ENCODE assay signal across 8 cellular contexts in the genomic region with DNA sequence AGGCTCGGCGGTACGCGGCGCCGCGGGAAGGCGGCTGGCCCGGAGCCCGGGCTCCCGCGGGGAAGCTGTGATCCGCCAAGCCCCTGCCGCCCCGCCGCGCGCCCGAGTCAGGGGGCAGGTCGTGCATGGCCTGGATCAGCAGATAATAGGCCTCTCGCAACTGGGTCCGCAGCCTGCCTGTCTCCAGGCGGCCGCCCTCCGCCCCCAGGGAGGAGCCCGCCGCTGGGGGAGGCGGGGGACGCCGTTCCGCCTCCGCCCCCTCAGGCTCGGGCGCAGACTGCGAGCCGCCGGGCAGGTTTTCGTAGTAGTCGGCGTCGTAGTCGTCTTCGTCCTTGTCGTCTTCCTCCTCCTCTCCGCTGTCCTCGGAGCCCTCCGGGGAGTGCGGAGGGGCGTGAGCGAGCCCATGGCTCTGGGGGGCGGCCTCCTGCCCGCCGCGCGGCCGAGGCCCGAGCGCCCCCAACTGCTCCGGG.
DNase-seq lines count a peak whose midpoint lies in the region; ATAC-seq and TF ChIP-seq lines count a peak whose summit lies in the region.

A gene with protein sequence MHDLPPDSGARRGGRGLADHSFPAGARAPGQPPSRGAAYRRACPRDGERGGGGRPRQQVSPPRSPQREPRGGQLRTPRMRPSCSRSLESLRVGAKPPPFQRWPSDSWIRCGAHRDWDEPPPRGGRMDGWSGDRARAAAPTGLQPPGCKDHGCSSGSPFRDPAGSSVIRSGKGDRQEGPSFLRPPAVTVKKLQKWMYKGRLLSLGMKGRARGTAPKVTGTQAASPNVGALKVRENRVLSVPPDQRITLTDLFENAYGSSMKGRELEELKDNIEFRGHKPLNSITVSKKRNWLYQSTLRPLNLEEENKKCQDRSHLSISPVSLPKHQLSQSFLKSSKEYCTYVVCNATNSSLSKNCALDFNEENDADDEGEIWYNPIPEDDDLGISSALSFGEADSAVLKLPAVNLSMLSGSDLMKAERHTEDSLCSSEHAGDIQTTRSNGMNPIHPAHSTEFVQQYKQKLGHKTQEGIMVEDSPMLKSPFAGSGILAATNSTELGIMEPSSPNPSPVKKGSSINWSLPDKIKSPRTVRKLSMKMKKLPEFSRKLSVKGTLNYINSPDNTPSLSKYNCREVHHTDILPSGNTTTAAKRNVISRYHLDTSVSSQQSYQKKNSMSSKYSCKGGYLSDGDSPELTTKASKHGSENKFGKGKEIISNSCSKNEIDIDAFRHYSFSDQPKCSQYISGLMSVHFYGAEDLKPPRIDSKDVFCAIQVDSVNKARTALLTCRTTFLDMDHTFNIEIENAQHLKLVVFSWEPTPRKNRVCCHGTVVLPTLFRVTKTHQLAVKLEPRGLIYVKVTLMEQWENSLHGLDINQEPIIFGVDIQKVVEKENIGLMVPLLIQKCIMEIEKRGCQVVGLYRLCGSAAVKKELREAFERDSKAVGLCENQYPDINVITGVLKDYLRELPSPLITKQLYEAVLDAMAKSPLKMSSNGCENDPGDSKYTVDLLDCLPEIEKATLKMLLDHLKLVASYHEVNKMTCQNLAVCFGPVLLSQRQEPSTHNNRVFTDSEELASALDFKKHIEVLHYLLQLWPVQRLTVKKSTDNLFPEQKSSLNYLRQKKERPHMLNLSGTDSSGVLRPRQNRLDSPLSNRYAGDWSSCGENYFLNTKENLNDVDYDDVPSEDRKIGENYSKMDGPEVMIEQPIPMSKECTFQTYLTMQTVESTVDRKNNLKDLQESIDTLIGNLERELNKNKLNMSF (minus strand): TSS at position 147 of the 470 bp plus-strand sequence. CDS start 20 bp downstream, at position 127.

- no peak for TF ChIP-seq CTCF in epithelial cell of esophagus (IDR thresholded peaks at IDR 0.05; ENCODE audit: insufficient read depth, low read depth, low read length, missing control alignments)

- peak; percentile 52 for DNase-seq in Ammon's horn (ENCODE audit: low spot score)
- peak; percentile 78 for DNase-seq in NCI-H774 (lab: John Stamatoyannopoulos, UW)
- peak; percentile 35 for DNase-seq in activated CD8-positive, alpha-beta memory T cell treated with anti-CD3 and anti-CD28 coated beads, Interleukin-2, amount 50 U/mL, for 1 hour (ENCODE audit: extremely low read depth)
- peak; percentile 72 for DNase-seq in epithelial cell of esophagus (ENCODE audit: low read depth)
- DNase-seq in stimulated activated CD8-positive, alpha-beta memory T cell treated with anti-CD3 and anti-CD28 coated beads, Interleukin-4, amount 100 ng/mL, for 4 hours (ENCODE audit: low read depth in 2 of 2, low spot score in 1 of 2), result peak; percentile 26 to 59

- ATAC-seq in HG03354 (IDR thresholded peaks at IDR 0.05; ENCODE audit: poor library complexity, severe bottlenecking, unreplicated experiment), result peak; percentile 78

- no peaks in the 10 kb centered on the region for H3K4me1 ChIP-seq in mucosa of stomach (ENCODE audit: control insufficient read depth, insufficient read depth, low read length)

- no peaks in the 10 kb centered on the region for H3K36me3 ChIP-seq in mucosa of stomach (ENCODE audit: control insufficient read depth, insufficient read depth, low read length)

- no peaks in the 10 kb centered on the region for H3K9me3 ChIP-seq in mucosa of stomach (ENCODE audit: control insufficient read depth, low read length)

- H3K4me3 ChIP-seq in epithelial cell of esophagus (ENCODE audit: low read length) (peak within 1 kb of the TSS; percentile 76), mucosa of stomach (ENCODE audit: low read length) (peak within 1 kb of the TSS; percentile 82)

- H3K27me3 ChIP-seq in mucosa of stomach (ENCODE audit: control insufficient read depth, insufficient read depth, low read length), result no peaks in the 10 kb centered on the region

- peak within 1 kb of the TSS; percentile 95 for H3K9ac ChIP-seq in mucosa of stomach (ENCODE audit: low read length)

- TF ChIP-seq POLR2A in GM19099 (IDR thresholded peaks at IDR 0.05; ENCODE audit: extremely low read depth, insufficient read length, low read depth), result peak; percentile 30

Comparison
In these comparisons a context has a peak if more than half of its experiments do, and no peak if none do; other contexts are left out.
1. Peak in every context shown above with its lines: DNase-seq, ATAC-seq and H3K4me3 ChIP-seq.